20 cellular contexts compared by ENCODE assay signal in the genomic region with DNA sequence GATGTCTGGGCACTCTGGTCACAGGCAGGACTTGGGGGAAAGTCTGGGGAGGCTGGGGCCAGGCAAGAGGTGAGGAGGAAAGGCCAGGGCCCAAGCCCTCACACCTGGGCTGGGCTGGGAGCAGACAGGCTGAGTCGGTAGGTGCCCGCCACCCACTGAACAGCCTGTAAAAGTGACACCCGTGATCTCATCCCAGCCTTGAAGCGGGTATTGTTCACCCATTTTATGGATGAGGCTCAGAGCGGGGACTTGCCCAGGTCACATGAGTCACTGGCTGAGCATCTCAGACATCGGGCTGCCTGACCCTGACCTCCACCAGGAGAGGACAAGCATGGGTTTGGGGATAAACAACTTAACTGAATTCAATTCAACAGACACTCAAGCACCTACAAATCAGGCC. TPM values are rescaled to one million over a fixed set of nuclear protein-coding genes. Genes with fewer than 3 reads are reported as not detected.
A peak's percentile ranks its signal among the peaks of the same experiment; 100 is the strongest.
DNase-seq lines count a peak whose midpoint lies in the region; ATAC-seq, FAIRE-seq and TF ChIP-seq lines count a peak whose summit lies in the region.
"Had no signal": no experiment of that assay in that cellular context is flagged by ENCODE, and none has a peak within 500 bp of the region (broad histone marks: within the 10 kb centered on the region; RNA-seq: fewer than 3 reads in every experiment).

No MANE protein-coding gene starts in this region.

- ATAC-seq in HG03039 (IDR thresholded peaks at IDR 0.05; ENCODE audit: unreplicated experiment): no peak
- ATAC-seq: gastroesophageal sphincter; naive thymus-derived CD4-positive, alpha-beta T cell; stimulated activated naive CD8-positive, alpha-beta T cell treated with anti-CD3 and anti-CD28 coated beads, Interleukin-15, amount 100 ng/mL, for 72 hours had no signal

- no peak for TF ChIP-seq POLR2A in H1 (IDR thresholded peaks at IDR 0.05; ENCODE audit: control extremely low read depth in 1 of 2, low read depth in 2 of 2, low read length in 2 of 2)

- H4K5ac ChIP-seq in H1 (ENCODE audit: insufficient read length, low read depth, low read length): no peak overlapping the region

- H3K4me2 ChIP-seq in H1 (ENCODE audit: insufficient read depth in 1 of 2, low read depth in 2 of 2, low read length in 2 of 2): no peak overlapping the region

- H2AK5ac ChIP-seq in H1 (ENCODE audit: low read depth, low read length): no peak overlapping the region

- CTCF ChIA-PET in H1 (lab: Charles Lee; ENCODE audit: partially characterized antibody): interaction anchor here (1.9 to 5.2 kb wide), 5 partner anchors 9 to 90 kb away, joined by 5 to 40 read pairs (median 25); no protein-coding TSS in a partner anchor

- DNase-seq in Caki2 (ENCODE audit: low read depth) (peak; percentile 47), LoVo (ENCODE audit: low spot score) (peak; percentile 29), H1 (ENCODE audit: low read depth in 1 of 2, low spot score in 2 of 2) (no peak), neural crest cell (ENCODE audit: low read depth, low spot score) (no peak), C1 segment of cervical spinal cord (lab: John Stamatoyannopoulos, UW) (no peak), activated gamma-delta T cell (lab: John Stamatoyannopoulos, UW) (no peak), NCI-H1694 treated with DMSO at 0.1 percent for 48 hours (lab: John Stamatoyannopoulos, UW) (no peak)
- DNase-seq: ACHN; activated effector memory CD4-positive, alpha-beta T cell treated with Interleukin-2 at 50 U/mL for 16 hours; amygdala; CD4-positive, alpha-beta T cell; DND-41; naive thymus-derived CD4-positive, alpha-beta T cell; NCI-H2227 treated with DMSO at 0.1 percent for 48 hours; SIG-M5; stimulated activated CD4-positive, alpha-beta T cell treated with anti-CD3 and anti-CD28 coated beads, Interleukin-15, amount 100 ng/mL, for 24 hours; stimulated activated naive CD8-positive, alpha-beta T cell treated with anti-CD3 and anti-CD28 coated beads, Interleukin-15, amount 100 ng/mL, for 72 hours had no signal

- no peak overlapping the region for H3K4me3 Mint-ChIP-seq in neural crest cell
- H3K4me3 Mint-ChIP-seq: CD4-positive, alpha-beta T cell; naive thymus-derived CD4-positive, alpha-beta T cell; stimulated activated naive CD8-positive, alpha-beta T cell treated with anti-CD3 and anti-CD28 coated beads, Interleukin-15, amount 100 ng/mL, for 72 hours had no signal

- H3K14ac ChIP-seq in H1 (ENCODE audit: insufficient read length): no peak overlapping the region

- no peak overlapping the region for H2BK20ac ChIP-seq in H1 (ENCODE audit: low read length)

- H4K8ac ChIP-seq in H1 (ENCODE audit: extremely low read depth, insufficient read depth, low read length): no peak overlapping the region

- H3K27ac ChIP-seq in H1 (ENCODE audit: low read depth, low read length): no peak overlapping the region
- H3K27ac ChIP-seq: gastroesophageal sphincter had no signal

- H2BK5ac ChIP-seq in H1 (ENCODE audit: low read depth, low read length): no peak overlapping the region

- H3K79me2 ChIP-seq in H1 (ENCODE audit: control insufficient read depth in 1 of 2, insufficient read depth in 2 of 2, low read length in 2 of 2): no peaks in the 10 kb centered on the region

- POLR2A ChIA-PET in H1 (lab: Charles Lee; ENCODE audit: partially characterized antibody): interaction anchor here (1.2 kb wide), 1 partner anchor 88 kb away, joined by 3 read pairs; no protein-coding TSS in a partner anchor

- peaks cover 0 to 5% of the 10 kb centered on the region in 2 experiments for H4K20me1 ChIP-seq in H1 (replicated peaks in 1 of 2; ENCODE audit: control insufficient read depth in 1 of 2, insufficient read depth in 2 of 2, low read length in 2 of 2)

- peaks cover 4% of the 10 kb centered on the region; the same call in 1 of the 2 replicates for H3K23me2 ChIP-seq in H1 (ENCODE audit: low read depth, low read length)

- 95% methylated on average over 6 of the region's 6 CpGs; no CpG with 5 or more reads in 1 of the 2 experiments for WGBS in H1 (ENCODE audit: extremely low coverage in 1 of 2, insufficient coverage in 1 of 2, insufficient read length in 1 of 2, insufficient replicate concordance in 2 of 2, low coverage in 1 of 2, low lambda C conversion rate in 2 of 2, missing lambda C conversion rate in 1 of 2), 2 experiments

- no peak overlapping the region for H3K4ac ChIP-seq in H1 (replicated peaks; ENCODE audit: insufficient read length, low read depth, low read length)

- H3K27me3 Mint-ChIP-seq in neural crest cell (ENCODE audit: low read depth): no peaks in the 10 kb centered on the region
- H3K27me3 Mint-ChIP-seq: CD4-positive, alpha-beta T cell; stimulated activated naive CD8-positive, alpha-beta T cell treated with anti-CD3 and anti-CD28 coated beads, Interleukin-15, amount 100 ng/mL, for 72 hours had no signal

- no peak overlapping the region for H3K23ac ChIP-seq in H1 (ENCODE audit: insufficient read length)

- peaks cover 34% of the 10 kb centered on the region for H3K4me1 Mint-ChIP-seq in neural crest cell

- 0 out of 2 replicates have a peak overlapping the region, but pooled peaks have one; percentile 27 for H2BK12ac ChIP-seq in H1 (ENCODE audit: low read depth, low read length)

- H3K4me3 ChIP-seq in H1 (ENCODE audit: extremely low read depth in 1 of 4, insufficient read depth in 2 of 4, low read depth in 3 of 4, low read length in 4 of 4): no peak overlapping the region
- H3K4me3 ChIP-seq: gastroesophageal sphincter, lung had no signal

- H3K9me3 Mint-ChIP-seq in neural crest cell: no peaks in the 10 kb centered on the region
- H3K9me3 Mint-ChIP-seq: CD4-positive, alpha-beta T cell; naive thymus-derived CD4-positive, alpha-beta T cell; stimulated activated naive CD8-positive, alpha-beta T cell treated with anti-CD3 and anti-CD28 coated beads, Interleukin-15, amount 100 ng/mL, for 72 hours had no signal

- no peak for FAIRE-seq in H1 (lab: Jason Lieb, UNC)

- no peak overlapping the region for H3K9ac ChIP-seq in H1 (replicated peaks in 1 of 4; ENCODE audit: extremely low read depth in 1 of 4, low read depth in 3 of 4, low read length in 3 of 4)

- H3K36me3 Mint-ChIP-seq in neural crest cell (ENCODE audit: low read depth): no peaks in the 10 kb centered on the region
- H3K36me3 Mint-ChIP-seq: naive thymus-derived CD4-positive, alpha-beta T cell had no signal

- in situ Hi-C loops in Caki2 (cut with HindIII; ENCODE audit: low pct_unique_long_range_greater_than_20kb, low sequenced_read_pairs): no loop called here

- no peaks in the 10 kb centered on the region for H3K79me1 ChIP-seq in H1 (ENCODE audit: low read depth, low read length)

- H3K27me3 ChIP-seq in H1 (replicated peaks in 1 of 4; ENCODE audit: control insufficient read depth in 3 of 4, extremely low read depth in 1 of 4, insufficient read depth in 3 of 4, low read length in 3 of 4): no peaks in the 10 kb centered on the region; a peak in 1 of 7 replicates
- H3K27me3 ChIP-seq: gastroesophageal sphincter had no signal

- no peak overlapping the region for H2AFZ ChIP-seq in H1 (ENCODE audit: low read length)

- no peak overlapping the region for H2BK15ac ChIP-seq in H1 (ENCODE audit: low read length)

- no peak overlapping the region for H3K56ac ChIP-seq in H1 (replicated peaks; ENCODE audit: insufficient read length, low read depth, low read length)

- H4K91ac ChIP-seq in H1 (replicated peaks; ENCODE audit: insufficient read length, low read length): no peak overlapping the region

- no peaks in the 10 kb centered on the region for H3K9me3 ChIP-seq in H1 (ENCODE audit: insufficient read depth in 2 of 2, low read depth in 1 of 2, low read length in 1 of 2)
- H3K9me3 ChIP-seq: gastroesophageal sphincter had no signal

- no peaks in the 10 kb centered on the region for H3K36me3 ChIP-seq in H1 (ENCODE audit: control insufficient read depth in 2 of 4, insufficient read depth in 4 of 4, low read length in 3 of 4)
- H3K36me3 ChIP-seq: gastroesophageal sphincter had no signal

- H3K4me1 ChIP-seq in H1 (replicated peaks in 1 of 4; ENCODE audit: control insufficient read depth in 3 of 4, insufficient read depth in 4 of 4, low read length in 3 of 4): peaks cover 0 to 25% (median 14%) of the 10 kb centered on the region in 4 experiments; a peak in 5 of 7 replicates

- TF ChIP-seq EP300 in H1 (IDR thresholded peaks at IDR 0.05; ENCODE audit: borderline replicate concordance in 1 of 2, low read depth in 2 of 2, low read length in 2 of 2): no peak

- 0 out of 2 replicates have a peak overlapping the region, but pooled peaks have one; percentile 6 for H3K18ac ChIP-seq in H1 (ENCODE audit: extremely low read depth, low read length)

- no peak for TF ChIP-seq RAD21 in H1 (IDR thresholded peaks at IDR 0.05 in 1 of 2, conservative IDR thresholded peaks at IDR 0.05 in 1 of 2; ENCODE audit: low read depth in 2 of 2, low read length in 2 of 2)

- TF ChIP-seq CTCF in H1 (IDR thresholded peaks at IDR 0.05; ENCODE audit: control extremely low read depth in 1 of 3, insufficient read depth in 1 of 3, low read depth in 1 of 3, low read length in 3 of 3) (no peak), neural crest cell (conservative IDR thresholded peaks at IDR 0.05) (no peak)

- H3K27ac Mint-ChIP-seq in neural crest cell (ENCODE audit: unreplicated experiment): peak overlapping the region; percentile 8
- H3K27ac Mint-ChIP-seq: CD4-positive, alpha-beta T cell; naive thymus-derived CD4-positive, alpha-beta T cell; stimulated activated naive CD8-positive, alpha-beta T cell treated with anti-CD3 and anti-CD28 coated beads, Interleukin-15, amount 100 ng/mL, for 72 hours had no signal

- H2BK120ac ChIP-seq in H1 (replicated peaks; ENCODE audit: low read depth, low read length): no peak overlapping the region

TF ChIP-seq in H1, 55 proteins besides CTCF, POLR2A, EP300 and RAD21 (continues in another document):
- TF ChIP-seq, protein P1, sequence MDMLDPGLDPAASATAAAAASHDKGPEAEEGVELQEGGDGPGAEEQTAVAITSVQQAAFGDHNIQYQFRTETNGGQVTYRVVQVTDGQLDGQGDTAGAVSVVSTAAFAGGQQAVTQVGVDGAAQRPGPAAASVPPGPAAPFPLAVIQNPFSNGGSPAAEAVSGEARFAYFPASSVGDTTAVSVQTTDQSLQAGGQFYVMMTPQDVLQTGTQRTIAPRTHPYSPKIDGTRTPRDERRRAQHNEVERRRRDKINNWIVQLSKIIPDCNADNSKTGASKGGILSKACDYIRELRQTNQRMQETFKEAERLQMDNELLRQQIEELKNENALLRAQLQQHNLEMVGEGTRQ (IDR thresholded peaks at IDR 0.05; ENCODE audit: low read length): no peak

RNA-seq across cellular contexts. Expression of gene CTSH, which starts 52.0 kb away (rescaled TPM):
- total RNA-seq in Caki2 (2014; rRNA removed; shearing (Covaris generic); ENCODE audit: low replicate concordance): 123 and 130 TPM in 2 replicates
- 31.3 and 34.0 TPM in 2 replicates for total RNA-seq in H1 (2021; fragmentation: NEBNext Ultra II Directional; extraction: Animal tissue kit (Norgen Biotek cat#: 25700))
- polyA plus RNA-seq in H1 (2011; rRNA removed): 28.4 and 36.8 TPM in 2 replicates
- polyA plus RNA-seq in H1 (2011; cell fraction: cytosol; rRNA removed): 37.1 TPM
- polyA plus RNA-seq in H1 (2011; cell fraction: nucleus; rRNA removed): 50.6 TPM
- 32.0 to 42.5 TPM (median 40.4 TPM) in 4 replicates for polyA plus RNA-seq in H1 (2012, experiment 1 of 2)
- polyA plus RNA-seq in H1 (2012, experiment 2 of 2): 48.9 TPM
- 43.7 TPM for polyA plus RNA-seq in H1 (2013, experiment 1 of 2)
- polyA plus RNA-seq in H1 (2013, experiment 2 of 2): 44.5 TPM
- polyA minus RNA-seq in H1 (2011; rRNA and poly(A)+ RNA removed): 30.4 and 36.1 TPM in 2 replicates
- polyA minus RNA-seq in H1 (2011; cell fraction: cytosol; rRNA and poly(A)+ RNA removed): 37.1 TPM
- polyA minus RNA-seq in H1 (2011; cell fraction: nucleus; rRNA and poly(A)+ RNA removed): 19.4 TPM
- 6.5 and 7.3 TPM in 2 replicates for total RNA-seq in neural crest cell

Comparison
In these comparisons a context has a peak if more than half of its experiments do, and no peak if none do; other contexts are left out.
1. DNase-seq: peak in Caki2 (single experiment) and LoVo (single experiment); none in H1 (0 of 2), neural crest cell (single experiment), C1 segment of cervical spinal cord (0 of 14), activated gamma-delta T cell (single experiment) and NCI-H1694 treated with DMSO at 0.1 percent for 48 hours (single experiment).